ENCODE assay signal across 8 cellular contexts in genomic region chr2:70946832-70947442, GRCh38. TPM values are rescaled to one million over a fixed set of nuclear protein-coding genes. Genes with fewer than 3 reads are reported as not detected.
A peak's percentile ranks its signal among the peaks of the same experiment; 100 is the strongest.
DNase-seq lines count a peak whose midpoint lies in the region; ATAC-seq, FAIRE-seq and TF ChIP-seq lines count a peak whose summit lies in the region.

No MANE protein-coding gene starts in this region.

- peak; percentile 69 to 77 for TF ChIP-seq CTCF in endothelial cell of umbilical vein (IDR thresholded peaks at IDR 0.05; ENCODE audit: extremely low read depth in 1 of 2, insufficient read depth in 1 of 2, low read depth in 1 of 2, low read length in 2 of 2)
- peak; percentile 41 to 68 (median 64) for TF ChIP-seq CTCF in upper lobe of left lung (IDR thresholded peaks at IDR 0.05)

- dilution Hi-C loops in endothelial cell of umbilical vein (cut with MboI; ENCODE audit: extremely low pct_ligation_motif_present, low sequenced_read_pairs): no loop called here

- H3K9ac ChIP-seq in GM23248: no peak overlapping the region
- no peak overlapping the region for H3K9ac ChIP-seq in endothelial cell of umbilical vein (replicated peaks; ENCODE audit: extremely low read depth, insufficient read depth, low read length)

- peak; percentile 95 for FAIRE-seq in endothelial cell of umbilical vein (lab: Jason Lieb, UNC)

- intact Hi-C loops in endothelial cell of umbilical vein (cut with micrococcal nuclease): loop anchor here (1.0 to 5.0 kb wide), 4 partner anchors 25 to 645 kb away; partner anchors contain the start of gene FAM136A

- no TSS peak for BruUV-seq in endothelial cell of umbilical vein (replicated peaks; lab: Mats Ljungman, UMichigan)

- H3K9me3 Mint-ChIP-seq in naive B cell: no peaks in the 10 kb centered on the region

- WGBS in GM23248 (ENCODE audit: low coverage in 1 of 2, low lambda C conversion rate in 2 of 2, missing lambda C conversion rate in 2 of 2), 2 experiments: 26 to 29% methylated on average over 8 of the region's 8 CpGs
- WGBS in upper lobe of left lung, 2 donors: 20% methylated on average over 8 of the region's 8 CpGs

- H3F3A ChIP-seq in GM23248 (ENCODE audit: insufficient read depth): 0 out of 2 replicates have a peak, but pooled peaks cover 5% of the 10 kb centered on the region

- ATAC-seq in naive B cell (ENCODE audit: low read depth in 2 of 2): no peak
- ATAC-seq in upper lobe of left lung (ENCODE audit: low FRiP score in 2 of 2): peak in 1 of 2 donors; percentile 54
- ATAC-seq in GM18519 (IDR thresholded peaks at IDR 0.05; ENCODE audit: low FRiP score, unreplicated experiment): no peak

- H3K4me3 Mint-ChIP-seq in naive B cell: no peak overlapping the region

- H3K27me3 Mint-ChIP-seq in naive B cell: peaks cover 17 to 52% (median 52%) of the 10 kb centered on the region in 3 donors

- POLR2A ChIA-PET in endothelial cell of umbilical vein (lab: Charles Lee): no interaction called here

- TF ChIP-seq POLR2A in endothelial cell of umbilical vein (IDR thresholded peaks at IDR 0.05; ENCODE audit: low read depth, low read length) (no peak), upper lobe of left lung (IDR thresholded peaks at IDR 0.05) (no peak)

- H3K27ac Mint-ChIP-seq in naive B cell: no peak overlapping the region

- H3K36me3 ChIP-seq in GM23248 (ENCODE audit: low read depth) (no peaks in the 10 kb centered on the region), endothelial cell of umbilical vein (ENCODE audit: control insufficient read depth in 2 of 2, extremely low read depth in 1 of 2, insufficient read depth in 2 of 2, low read length in 2 of 2) (no peaks in the 10 kb centered on the region), upper lobe of left lung (no peaks in the 10 kb centered on the region)

- no peaks in the 10 kb centered on the region for H3K27me3 ChIP-seq in GM23248 (replicated peaks; ENCODE audit: insufficient read depth)
- H3K27me3 ChIP-seq in endothelial cell of umbilical vein (ENCODE audit: control insufficient read depth in 2 of 2, insufficient read depth in 2 of 2, low read length in 2 of 2): no peaks in the 10 kb centered on the region
- no peaks in the 10 kb centered on the region for H3K27me3 ChIP-seq in upper lobe of left lung

- H3K36me3 Mint-ChIP-seq in naive B cell: no peaks in the 10 kb centered on the region

- H3K4me2 ChIP-seq in GM23248 (ENCODE audit: unreplicated experiment): no peak overlapping the region
- peak overlapping the region; percentile 0 for H3K4me2 ChIP-seq in endothelial cell of umbilical vein (ENCODE audit: insufficient read depth, low read length)

- H3K9me3 ChIP-seq in GM23248 (ENCODE audit: low read depth): no peaks in the 10 kb centered on the region
- no peaks in the 10 kb centered on the region for H3K9me3 ChIP-seq in endothelial cell of umbilical vein (replicated peaks; ENCODE audit: control insufficient read depth, insufficient read depth, low read length)
- no peaks in the 10 kb centered on the region for H3K9me3 ChIP-seq in upper lobe of left lung

- H3K4me1 Mint-ChIP-seq in naive B cell: peaks cover 12 to 16% (median 15%) of the 10 kb centered on the region in 3 donors

- no peaks in the 10 kb centered on the region for H3K9me1 ChIP-seq in endothelial cell of umbilical vein (replicated peaks; ENCODE audit: control insufficient read depth, extremely low read depth, insufficient read depth, low read length)

- H3K9me2 ChIP-seq in GM23248 (ENCODE audit: insufficient read depth): no peaks in the 10 kb centered on the region

- H3K27ac ChIP-seq in GM23248 (no peak overlapping the region), endothelial cell of umbilical vein (ENCODE audit: insufficient read depth, low read depth, low read length) (no peak overlapping the region), upper lobe of left lung (no peak overlapping the region)

- H2AFZ ChIP-seq in GM23248 (no peak overlapping the region; the same call in 1 of the 2 replicates), endothelial cell of umbilical vein (ENCODE audit: low read depth, low read length) (no peak overlapping the region)

- DNase-seq in AML-193 (lab: John Stamatoyannopoulos, UW): peak; percentile 62 to 63
- DNase-seq in GM23248: peak; percentile 64
- peak; percentile 16 to 72 for DNase-seq in NCI-H526 (lab: John Stamatoyannopoulos, UW)
- peak; percentile 29 to 49 for DNase-seq in activated CD4-positive, alpha-beta T cell treated with anti-CD3 and anti-CD28 coated beads, Interleukin-2, amount 50 U/mL, for 4 hours
- peak; percentile 75 for DNase-seq in endothelial cell of umbilical vein (ENCODE audit: low read depth, low spot score)
- DNase-seq in naive B cell: peak; percentile 28
- DNase-seq in upper lobe of left lung: peak in 1 of 2 donors; percentile 29

- H3K4me3 ChIP-seq in GM23248 (no peak overlapping the region), endothelial cell of umbilical vein (replicated peaks in 1 of 3; ENCODE audit: insufficient read depth in 1 of 3, low read depth in 1 of 3, low read length in 3 of 3) (no peak overlapping the region), upper lobe of left lung (no peak overlapping the region)

- CTCF ChIA-PET in endothelial cell of umbilical vein (lab: Charles Lee): interaction anchor here (0.5 to 5.8 kb wide), 31 partner anchors 9 to 645 kb away, joined by 3 to 328 read pairs (median 11); partner anchors contain the start of genes ANKRD53, ATP6V1B1, FAM136A and FIGLA

- TF ChIP-seq EP300 in upper lobe of left lung (IDR thresholded peaks at IDR 0.05): no peak

- H3K79me2 ChIP-seq in GM23248 (ENCODE audit: insufficient read depth) (no peaks in the 10 kb centered on the region), endothelial cell of umbilical vein (ENCODE audit: control insufficient read depth, insufficient read depth, low read length) (no peaks in the 10 kb centered on the region)

- H3K4me1 ChIP-seq in GM23248 (ENCODE audit: insufficient read depth) (peaks cover 4% of the 10 kb centered on the region; the same call in 1 of the 2 replicates), endothelial cell of umbilical vein (ENCODE audit: control insufficient read depth, extremely low read depth, insufficient read depth, low read length) (peaks cover 13% of the 10 kb centered on the region), upper lobe of left lung (peaks cover 0 to 11% (median 5%) of the 10 kb centered on the region in 4 donors)

- in situ Hi-C loops in GM23248 (cut with MboI): loop anchor here (10.0 kb wide), 1 partner anchor 72 kb away; no protein-coding TSS in a partner anchor

- H4K20me1 ChIP-seq in GM23248 (ENCODE audit: insufficient read depth): no peaks in the 10 kb centered on the region
- H4K20me1 ChIP-seq in endothelial cell of umbilical vein (replicated peaks; ENCODE audit: control insufficient read depth, extremely low read depth, insufficient read depth, low read length): no peaks in the 10 kb centered on the region

RNA-seq across cellular contexts. Expression of gene ATP6V1B1, which starts 11.2 kb away (rescaled TPM):
- not detected in 2 replicates for total RNA-seq in GM23248 (2014; rRNA removed; shearing (Covaris generic))
- polyA plus RNA-seq in GM23248 (2016; fragmentation: Nextera tagmentation; extraction: Ambion mirVana) (0.60 TPM in 1 of 2 replicates, not detected in the other), endothelial cell of umbilical vein (0.35 TPM in 1 of 2 replicates, not detected in the other), naive B cell (ENCODE audit: low read depth in 6 of 6) (not detected)
- total RNA-seq in endothelial cell of umbilical vein (0.60 and 0.77 TPM in 2 replicates), upper lobe of left lung (10 to 100 TPM in 1 of 6 donors, 1 to 10 TPM in 4, not detected in 1; 1.6 to 23.0 (median 3.2) TPM)
- polyA plus RNA-seq in endothelial cell of umbilical vein (2011; cell fraction: cytosol; rRNA removed): not detected in 2 replicates
- 3.3 and 4.6 TPM in 2 replicates for polyA plus RNA-seq in endothelial cell of umbilical vein (2011; cell fraction: nucleus; rRNA removed)
- polyA plus RNA-seq in endothelial cell of umbilical vein (2012): 0.46 and 1.1 TPM in 2 replicates
- 1.0 TPM in 1 of 2 replicates, not detected in the other for polyA minus RNA-seq in endothelial cell of umbilical vein
- polyA minus RNA-seq in endothelial cell of umbilical vein (2011; cell fraction: cytosol; rRNA and poly(A)+ RNA removed): not detected
- polyA minus RNA-seq in endothelial cell of umbilical vein (2011; cell fraction: nucleus; rRNA and poly(A)+ RNA removed): 1.3 TPM in 1 of 2 replicates, not detected in the other

RNA-seq across cellular contexts. Expression of gene ANKRD53, which starts 31.5 kb away (rescaled TPM):
- not detected in 2 replicates for total RNA-seq in GM23248 (2014; rRNA removed; shearing (Covaris generic))
- polyA plus RNA-seq in GM23248 (2016; fragmentation: Nextera tagmentation; extraction: Ambion mirVana) (0.65 and 1.2 TPM in 2 replicates), endothelial cell of umbilical vein (1.4 and 1.7 TPM in 2 replicates), naive B cell (ENCODE audit: low read depth in 6 of 6) (not detected)
- total RNA-seq in endothelial cell of umbilical vein (1.3 and 2.2 TPM in 2 replicates), upper lobe of left lung (10 to 100 TPM in 1 of 6 donors, 1 to 10 TPM in 2, under 1 TPM in 3; 0.26 to 10.5 (median 1.4) TPM)
- 1.1 and 1.4 TPM in 2 replicates for polyA plus RNA-seq in endothelial cell of umbilical vein (2011; cell fraction: cytosol; rRNA removed)
- 2.2 and 5.0 TPM in 2 replicates for polyA plus RNA-seq in endothelial cell of umbilical vein (2011; cell fraction: nucleus; rRNA removed)
- polyA plus RNA-seq in endothelial cell of umbilical vein (2012): 0.79 and 1.2 TPM in 2 replicates
- 1.6 and 1.7 TPM in 2 replicates for polyA minus RNA-seq in endothelial cell of umbilical vein
- not detected for polyA minus RNA-seq in endothelial cell of umbilical vein (2011; cell fraction: cytosol; rRNA and poly(A)+ RNA removed)
- 3.4 and 3.5 TPM in 2 replicates for polyA minus RNA-seq in endothelial cell of umbilical vein (2011; cell fraction: nucleus; rRNA and poly(A)+ RNA removed)

RNA-seq across cellular contexts. Expression of gene VAX2, which starts 46.6 kb away (rescaled TPM):
- 1.1 and 2.0 TPM in 2 replicates for total RNA-seq in GM23248 (2014; rRNA removed; shearing (Covaris generic))
- polyA plus RNA-seq in GM23248 (2016; fragmentation: Nextera tagmentation; extraction: Ambion mirVana) (0.85 and 1.5 TPM in 2 replicates), endothelial cell of umbilical vein (0.57 and 0.89 TPM in 2 replicates), naive B cell (ENCODE audit: low read depth in 6 of 6) (not detected)
- total RNA-seq in endothelial cell of umbilical vein (0.28 TPM in 1 of 2 replicates, not detected in the other), upper lobe of left lung (10 to 100 TPM in 1 of 6 donors, 1 to 10 TPM in 1, under 1 TPM in 3, not detected in 1; 0.83 to 10.5 (median 0.91) TPM)
- polyA plus RNA-seq in endothelial cell of umbilical vein (2011; cell fraction: cytosol; rRNA removed): 0.21 and 0.25 TPM in 2 replicates
- 0.95 and 1.2 TPM in 2 replicates for polyA plus RNA-seq in endothelial cell of umbilical vein (2011; cell fraction: nucleus; rRNA removed)
- polyA plus RNA-seq in endothelial cell of umbilical vein (2012): 0.51 and 2.0 TPM in 2 replicates
- polyA minus RNA-seq in endothelial cell of umbilical vein: 0.15 TPM in 1 of 2 replicates, not detected in the other
- not detected for polyA minus RNA-seq in endothelial cell of umbilical vein (2011; cell fraction: cytosol; rRNA and poly(A)+ RNA removed)
- 0.38 and 0.67 TPM in 2 replicates for polyA minus RNA-seq in endothelial cell of umbilical vein (2011; cell fraction: nucleus; rRNA and poly(A)+ RNA removed)

RNA-seq across cellular contexts. Expression of gene TEX261, which starts 47.7 kb away (rescaled TPM):
- 46.9 and 64.1 TPM in 2 replicates for total RNA-seq in GM23248 (2014; rRNA removed; shearing (Covaris generic))
- polyA plus RNA-seq in GM23248 (2016; fragmentation: Nextera tagmentation; extraction: Ambion mirVana): 54.1 and 55.7 TPM in 2 replicates
- 63.3 and 71.2 TPM in 2 replicates for total RNA-seq in endothelial cell of umbilical vein
- 98.0 and 98.1 TPM in 2 replicates for polyA plus RNA-seq in endothelial cell of umbilical vein
- 63.4 and 71.6 TPM in 2 replicates for polyA plus RNA-seq in endothelial cell of umbilical vein (2011; cell fraction: cytosol; rRNA removed)
- 43.3 and 44.2 TPM in 2 replicates for polyA plus RNA-seq in endothelial cell of umbilical vein (2011; cell fraction: nucleus; rRNA removed)
- 63.6 and 75.7 TPM in 2 replicates for polyA plus RNA-seq in endothelial cell of umbilical vein (2012)
- 128 and 133 TPM in 2 replicates for polyA minus RNA-seq in endothelial cell of umbilical vein
- polyA minus RNA-seq in endothelial cell of umbilical vein (2011; cell fraction: cytosol; rRNA and poly(A)+ RNA removed): 20.5 TPM
- 16.8 and 34.5 TPM in 2 replicates for polyA minus RNA-seq in endothelial cell of umbilical vein (2011; cell fraction: nucleus; rRNA and poly(A)+ RNA removed)
- polyA plus RNA-seq in naive B cell (ENCODE audit: low read depth in 6 of 6): 10 to 100 TPM; 22.5 to 39.2 (median 31.4) TPM
- 10 to 100 TPM; 10.9 to 68.3 (median 33.8) TPM for total RNA-seq in upper lobe of left lung
